ENCODE assay signal across 16 cellular contexts in genomic region chr5:150542933-150543445, GRCh38. TPM values are rescaled to one million over a fixed set of nuclear protein-coding genes. Genes with fewer than 3 reads are reported as not detected.
DNase-seq lines count a peak whose midpoint lies in the region; ATAC-seq, FAIRE-seq and TF ChIP-seq lines count a peak whose summit lies in the region.
"Had no signal": no experiment of that assay in that cellular context is flagged by ENCODE, and none has a peak within 500 bp of the region (broad histone marks: within the 10 kb centered on the region; RNA-seq: fewer than 3 reads in every experiment).

No MANE protein-coding gene starts in this region.

- H3K9ac ChIP-seq in BLaER1 treated with 17β-estradiol and CSF1 and Interleukin-3, amounts not matched to agents 10 nM and 100 nM, result peak overlapping the region; percentile 3 to 59 (median 43); a peak in 18 of 22 replicates

- H3K79me2 ChIP-seq in hepatocyte, result peaks cover 3% of the 10 kb centered on the region

- POLR2A ChIA-PET in RWPE1 (lab: Yijun Ruan, JAX; ENCODE audit: low non-redundant PET), result no interaction called here

- WGBS in hepatocyte (ENCODE audit: low lambda C conversion rate, missing lambda C conversion rate), result 70% methylated on average over 12 of the region's 12 CpGs

- H3K27me3 ChIP-seq in BLaER1 treated with 17β-estradiol and CSF1 and Interleukin-3, amounts not matched to agents 10 nM and 100 nM, result no peaks in the 10 kb centered on the region
- no peaks in the 10 kb centered on the region for H3K27me3 ChIP-seq in hepatocyte
- H3K27me3 ChIP-seq: testis had no signal

- H3K27ac ChIP-seq in BLaER1 treated with 17β-estradiol and CSF1 and Interleukin-3, amounts not matched to agents 10 nM and 100 nM, result peak overlapping the region; percentile 7 to 67 (median 55); a peak in 19 of 22 replicates
- H3K27ac ChIP-seq in RWPE1 (peak overlapping the region; percentile 37), hepatocyte (peak overlapping the region; percentile 94)
- H3K27ac ChIP-seq: testis had no signal

- peaks cover 21 to 35% (median 25%) of the 10 kb centered on the region in 10 experiments for H3K4me1 ChIP-seq in BLaER1 treated with 17β-estradiol and CSF1 and Interleukin-3, amounts not matched to agents 10 nM and 100 nM
- peaks cover 29% of the 10 kb centered on the region for H3K4me1 ChIP-seq in hepatocyte (ENCODE audit: insufficient read depth)

- H4K20me1 ChIP-seq in BLaER1 treated with 17β-estradiol and CSF1 and Interleukin-3, amounts not matched to agents 10 nM and 100 nM, result peaks cover 0 to 28% (median 0%) of the 10 kb centered on the region in 11 experiments; a peak in 3 of 22 replicates
- H4K20me1 ChIP-seq in hepatocyte (ENCODE audit: insufficient read depth, poor library complexity, severe bottlenecking), result no peaks in the 10 kb centered on the region

- H3K9me3 ChIP-seq in BLaER1 treated with 17β-estradiol and CSF1 and Interleukin-3, amounts not matched to agents 10 nM and 100 nM (replicated peaks in 1 of 11), result no peaks in the 10 kb centered on the region
- no peaks in the 10 kb centered on the region for H3K9me3 ChIP-seq in hepatocyte (ENCODE audit: low read depth)
- H3K9me3 ChIP-seq: testis had no signal

- TF ChIP-seq CTCF in RWPE1 (conservative IDR thresholded peaks at IDR 0.05; ENCODE audit: low read depth), result no peak
- no peak for TF ChIP-seq CTCF in hepatocyte (IDR thresholded peaks at IDR 0.05; ENCODE audit: poor library complexity)

- no peaks in the 10 kb centered on the region for H3K9me2 ChIP-seq in hepatocyte (replicated peaks; ENCODE audit: insufficient read depth)

- no peak overlapping the region for H3K4me3 ChIP-seq in BLaER1 treated with 17β-estradiol and CSF1 and Interleukin-3, amounts not matched to agents 10 nM and 100 nM
- H3K4me3 ChIP-seq in hepatocyte, result no peak overlapping the region
- H3K4me3 ChIP-seq: testis had no signal

- peak overlapping the region; percentile 61 to 89 (median 76) for H3K4me2 ChIP-seq in BLaER1 treated with 17β-estradiol and CSF1 and Interleukin-3, amounts not matched to agents 10 nM and 100 nM
- H3K4me2 ChIP-seq in hepatocyte, result no peak overlapping the region

- peaks cover 58 to 95% (median 81%) of the 10 kb centered on the region in 11 experiments for H3K36me3 ChIP-seq in BLaER1 treated with 17β-estradiol and CSF1 and Interleukin-3, amounts not matched to agents 10 nM and 100 nM
- no peaks in the 10 kb centered on the region for H3K36me3 ChIP-seq in hepatocyte (replicated peaks; ENCODE audit: insufficient read depth, low read depth)

- DNase-seq in RWPE1 (ENCODE audit: low spot score) (no peak), hepatocyte (ENCODE audit: low spot score) (peak; percentile 89), retina (peak; percentile 28), HTR-8/SVneo (ENCODE audit: insufficient read length, low spot score) (no peak)
- DNase-seq in stimulated activated naive CD4-positive, alpha-beta T cell treated with Interleukin-2 at 50 U/mL for 16 hours (lab: John Stamatoyannopoulos, UW), result no peak
- DNase-seq: activated T-cell treated with anti-CD3 and anti-CD28 coated beads, Interleukin-2, amount 50 U/mL, for 72 hours; foreskin fibroblast; MV-4-11; NCI-H2227 treated with DMSO at 0.1 percent for 48 hours; stimulated activated CD4-positive, alpha-beta T cell treated with anti-CD3 and anti-CD28 coated beads, Interleukin-12 subunit alpha, Interleukin-12 subunit beta, amount 100 ng/mL, for 4 hours; T-cell; testis had no signal

- H2AFZ ChIP-seq in hepatocyte, result no peak overlapping the region

- ATAC-seq in SK-N-SH treated with all-trans-retinoic acid at 6 μM for 48 hours (no peak), GM19463 (IDR thresholded peaks at IDR 0.05; ENCODE audit: unreplicated experiment) (no peak)
- ATAC-seq: activated T-cell treated with anti-CD3 and anti-CD28 coated beads, Interleukin-2, amount 50 U/mL, for 72 hours; T-cell had no signal

- FAIRE-seq in HTR-8/SVneo (lab: Jason Lieb, UNC), result no peak
- FAIRE-seq: islet of Langerhans had no signal

- CTCF ChIA-PET in RWPE1 (lab: Yijun Ruan, JAX), result interaction anchor here (0.8 to 1.7 kb wide), 2 partner anchors 17 to 84 kb away, joined by 3 to 6 read pairs; no protein-coding TSS in a partner anchor

TF ChIP-seq in SK-N-SH treated with all-trans-retinoic acid at 6 μM for 48 hours, 23 proteins besides CTCF, POLR2A, EP300 and RAD21:
- TF ChIP-seq CSRNP3 (CRISPR knock-in tag; IDR thresholded peaks at IDR 0.05) (no peak), SNAI2 (CRISPR knock-in tag; IDR thresholded peaks at IDR 0.05) (no peak), ZC3H10 (CRISPR knock-in tag; IDR thresholded peaks at IDR 0.05) (no peak), ZNF565 (CRISPR knock-in tag; conservative IDR thresholded peaks at IDR 0.05; ENCODE audit: low read depth) (no peak), TSHZ2 (CRISPR knock-in tag; IDR thresholded peaks at IDR 0.05) (no peak), GLIS3 (CRISPR knock-in tag; IDR thresholded peaks at IDR 0.05) (no peak)
TF ChIP-seq in SK-N-SH treated with all-trans-retinoic acid at 6 μM for 48 hours: peak in this region for 0.

RNA-seq across cellular contexts. Expression of gene NDST1, which starts 35.1 kb away (rescaled TPM):
- total RNA-seq in hepatocyte, result 66.7 and 85.1 TPM in 2 replicates
- 30.2 and 42.5 TPM in 2 replicates for polyA plus RNA-seq in hepatocyte

Comparison
In these comparisons a context has a peak if more than half of its experiments do, and no peak if none do; other contexts are left out.
1. H3K27ac ChIP-seq: peak in every context shown above with its lines; median percentile 94 in hepatocyte; 55 in BLaER1 treated with 17β-estradiol and CSF1 and Interleukin-3, amounts not matched to agents 10 nM and 100 nM; 37 in RWPE1.
2. DNase-seq: peak in hepatocyte (single experiment) and retina (single experiment); none in RWPE1 (single experiment), stimulated activated naive CD4-positive, alpha-beta T cell treated with Interleukin-2 at 50 U/mL for 16 hours (single experiment) and HTR-8/SVneo (single experiment).